8 cellular contexts compared by ENCODE assay signal in genomic region chr4:184514121-184514988, GRCh38. TPM values are rescaled to one million over a fixed set of nuclear protein-coding genes. Genes with fewer than 3 reads are reported as not detected.
DNase-seq lines count a peak whose midpoint lies in the region; ATAC-seq lines count a peak whose summit lies in the region.

No MANE protein-coding gene starts in this region.

- peak overlapping the region; percentile 23 for H3K4me3 Mint-ChIP-seq in activated naive CD4-positive, alpha-beta T cell treated with anti-CD3 and anti-CD28 coated beads for 36 hours

- intact Hi-C loops in activated naive CD4-positive, alpha-beta T cell treated with anti-CD3 and anti-CD28 coated beads for 36 hours (cut with micrococcal nuclease) = loop anchor here (1.0 to 2.0 kb wide), 8 partner anchors 8 to 246 kb away; partner anchors contain the start of genes CASP3, IRF2 and PRIMPOL
- intact Hi-C loops in left ventricle myocardium superior (cut with micrococcal nuclease) = no loop called here

- H3K27ac Mint-ChIP-seq in activated naive CD4-positive, alpha-beta T cell treated with anti-CD3 and anti-CD28 coated beads for 36 hours = peak overlapping the region; percentile 66

- H3K4me3 ChIP-seq in GM08714 (ENCODE audit: low read length) (peak overlapping the region; percentile 24; the same call in 1 of the 2 replicates), skeletal muscle cell (ENCODE audit: low read depth, low read length) (no peak overlapping the region)

- peaks cover 35% of the 10 kb centered on the region for H3K4me1 Mint-ChIP-seq in activated naive CD4-positive, alpha-beta T cell treated with anti-CD3 and anti-CD28 coated beads for 36 hours (ENCODE audit: low read depth)

- no peaks in the 10 kb centered on the region for H3K36me3 Mint-ChIP-seq in activated naive CD4-positive, alpha-beta T cell treated with anti-CD3 and anti-CD28 coated beads for 36 hours (ENCODE audit: low read depth)

- DNase-seq in M059J (ENCODE audit: low read depth) = peak; percentile 76
- DNase-seq in activated naive CD4-positive, alpha-beta T cell treated with anti-CD3 and anti-CD28 coated beads for 36 hours = peak; percentile 86
- DNase-seq in left ventricle myocardium superior = peak; percentile 71
- DNase-seq in skeletal muscle cell (ENCODE audit: low read depth) = peak; percentile 82
- no peak for DNase-seq in NCI-H2029 treated with DMSO at 0.1 percent for 48 hours (lab: John Stamatoyannopoulos, UW)
- no peak for DNase-seq in ecto neural progenitor cell (ENCODE audit: low spot score)

- no peaks in the 10 kb centered on the region for H3K27me3 Mint-ChIP-seq in activated naive CD4-positive, alpha-beta T cell treated with anti-CD3 and anti-CD28 coated beads for 36 hours (ENCODE audit: low read depth)

- CTCF ChIA-PET in activated naive CD4-positive, alpha-beta T cell treated with anti-CD3 and anti-CD28 coated beads for 36 hours (lab: Charles Lee) = interaction anchor here (0.6 to 2.3 kb wide), 13 partner anchors 9 to 915 kb away, joined by 3 to 10 read pairs (median 4); partner anchors contain the start of gene IRF2

- peak; percentile 96 for ATAC-seq in GM21737 (IDR thresholded peaks at IDR 0.05; ENCODE audit: unreplicated experiment)
- ATAC-seq in left ventricle myocardium superior = peak; percentile 94

- peaks cover 5% of the 10 kb centered on the region for H3K9me3 Mint-ChIP-seq in activated naive CD4-positive, alpha-beta T cell treated with anti-CD3 and anti-CD28 coated beads for 36 hours

RNA-seq across cellular contexts. Expression of gene IRF2, which starts 40.0 kb away (rescaled TPM):
- total RNA-seq in M059J (2014; rRNA removed; shearing (Covaris generic)) = 40.1 and 40.6 TPM in 2 replicates
- total RNA-seq in activated naive CD4-positive, alpha-beta T cell treated with anti-CD3 and anti-CD28 coated beads for 36 hours = 10 to 100 TPM; 37.3 to 38.3 TPM
- total RNA-seq in left ventricle myocardium superior = 33.0 TPM

Comparison
In these comparisons a context has a peak if more than half of its experiments do, and no peak if none do; other contexts are left out.
1. DNase-seq: peak in M059J (single experiment), activated naive CD4-positive, alpha-beta T cell treated with anti-CD3 and anti-CD28 coated beads for 36 hours (single experiment), left ventricle myocardium superior (single experiment) and skeletal muscle cell (single experiment); none in NCI-H2029 treated with DMSO at 0.1 percent for 48 hours (single experiment) and ecto neural progenitor cell (single experiment).